In genomic region chr5:87453801-87454200, GRCh38 we compare ENCODE assay signal across 21 cellular contexts.
"Had no signal": no experiment of that assay in that cellular context is flagged by ENCODE, and none has a peak within 500 bp of the region (broad histone marks: within the 10 kb centered on the region; RNA-seq: fewer than 3 reads in every experiment).

No MANE protein-coding gene starts in this region.

- H3K9me3 Mint-ChIP-seq: mesothelial cell of epicardium; naive B cell; natural killer cell treated with Interleukin-12 subunit alpha and Interleukin-12 subunit beta and Interleukin-15 and Interleukin-18, amount 100 ng/mL, for 72 hours; stimulated activated effector memory CD8-positive, alpha-beta T cell treated with anti-CD3 and anti-CD28 coated beads, Interleukin-12 subunit alpha, Interleukin-12 subunit beta, amount 100 ng/mL, for 72 hours; stimulated activated naive CD8-positive, alpha-beta T cell treated with anti-CD3 and anti-CD28 coated beads, Interleukin-15, Interleukin-2, amounts not matched to agents 100 ng/mL and 50 ng/mL, for 24 hours had no signal

- H3K9me3 ChIP-seq: left ventricle myocardium inferior, ovary, right atrium auricular region, spleen, tibial nerve, upper lobe of left lung, vagina had no signal

- H3K4me2 ChIP-seq: hepatocyte had no signal

- DNase-seq: islet precursor cell; left ventricle myocardium inferior; mesendoderm; naive B cell; ovary; spleen; stimulated activated CD4-positive, alpha-beta T cell treated with anti-CD3 and anti-CD28 coated beads, Interleukin-4, amount 100 ng/mL, for 24 hours; stimulated activated naive CD4-positive, alpha-beta T cell; upper lobe of left lung had no signal

- H3K27me3 Mint-ChIP-seq: progenitor cell of endocrine pancreas had no signal

- H3K4me3 ChIP-seq: hepatocyte, left ventricle myocardium inferior, lung, ovary, right atrium auricular region, skin epidermis, spleen, tibial nerve, upper lobe of left lung, vagina had no signal

- H3K27me3 ChIP-seq: hepatocyte, ovary, right atrium auricular region, tibial nerve, upper lobe of left lung, vagina had no signal

- H3K27ac Mint-ChIP-seq: mesothelial cell of epicardium; naive B cell; natural killer cell treated with Interleukin-12 subunit alpha and Interleukin-12 subunit beta and Interleukin-15 and Interleukin-18, amount 100 ng/mL, for 72 hours; progenitor cell of endocrine pancreas; stimulated activated effector memory CD8-positive, alpha-beta T cell treated with anti-CD3 and anti-CD28 coated beads, Interleukin-12 subunit alpha, Interleukin-12 subunit beta, amount 100 ng/mL, for 72 hours; stimulated activated naive CD8-positive, alpha-beta T cell treated with anti-CD3 and anti-CD28 coated beads, Interleukin-15, Interleukin-2, amounts not matched to agents 100 ng/mL and 50 ng/mL, for 24 hours had no signal

- H3K4me1 ChIP-seq: left ventricle myocardium inferior, right atrium auricular region, spleen, tibial nerve, upper lobe of left lung, vagina had no signal

- H3K4me1 Mint-ChIP-seq: mesothelial cell of epicardium; naive B cell; stimulated activated effector memory CD8-positive, alpha-beta T cell treated with anti-CD3 and anti-CD28 coated beads, Interleukin-12 subunit alpha, Interleukin-12 subunit beta, amount 100 ng/mL, for 72 hours had no signal

- H3K4me3 Mint-ChIP-seq: mesothelial cell of epicardium; naive B cell; natural killer cell treated with Interleukin-12 subunit alpha and Interleukin-12 subunit beta and Interleukin-15 and Interleukin-18, amount 100 ng/mL, for 72 hours; stimulated activated effector memory CD8-positive, alpha-beta T cell treated with anti-CD3 and anti-CD28 coated beads, Interleukin-12 subunit alpha, Interleukin-12 subunit beta, amount 100 ng/mL, for 72 hours; stimulated activated naive CD8-positive, alpha-beta T cell treated with anti-CD3 and anti-CD28 coated beads, Interleukin-15, Interleukin-2, amounts not matched to agents 100 ng/mL and 50 ng/mL, for 24 hours had no signal

- ATAC-seq: natural killer cell treated with Interleukin-12 subunit alpha and Interleukin-12 subunit beta and Interleukin-15 and Interleukin-18, amount 100 ng/mL, for 72 hours; sciatic nerve; stimulated activated effector memory CD8-positive, alpha-beta T cell treated with anti-CD3 and anti-CD28 coated beads, Interleukin-12 subunit alpha, Interleukin-12 subunit beta, amount 100 ng/mL, for 72 hours had no signal

- H3K36me3 ChIP-seq: left ventricle myocardium inferior, ovary, right atrium auricular region, spleen, tibial nerve, upper lobe of left lung, vagina had no signal

- H3K36me3 Mint-ChIP-seq: mesothelial cell of epicardium; naive B cell; natural killer cell treated with Interleukin-12 subunit alpha and Interleukin-12 subunit beta and Interleukin-15 and Interleukin-18, amount 100 ng/mL, for 72 hours; stimulated activated effector memory CD8-positive, alpha-beta T cell treated with anti-CD3 and anti-CD28 coated beads, Interleukin-12 subunit alpha, Interleukin-12 subunit beta, amount 100 ng/mL, for 72 hours had no signal

- H3K27ac ChIP-seq: hepatocyte, left ventricle myocardium inferior, ovary, right atrium auricular region, skin epidermis, spleen, tibial nerve, upper lobe of left lung, vagina had no signal

- H2AFZ ChIP-seq: hepatocyte had no signal
